ENCODE assay signal across 8 cellular contexts in the genomic region with DNA sequence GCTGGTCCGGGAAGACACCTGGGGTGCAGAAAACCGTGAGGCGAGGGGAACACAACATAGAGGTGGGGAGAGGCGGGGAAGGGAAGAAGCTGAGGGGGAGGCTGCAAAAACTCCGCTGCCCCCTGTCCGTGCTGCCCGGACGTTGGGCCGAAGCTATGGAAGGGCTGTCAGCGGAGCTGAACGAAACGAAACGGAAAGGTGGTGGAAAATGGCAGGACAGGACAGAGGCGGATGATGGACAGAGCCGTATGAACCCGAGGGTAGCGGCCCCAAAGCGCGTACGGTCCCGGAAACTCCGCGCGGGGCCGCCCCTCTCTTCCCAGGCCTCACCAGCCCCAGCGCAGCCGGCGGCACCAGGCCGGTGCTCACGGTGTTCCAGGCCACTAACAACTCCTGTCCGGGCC. TPM values are rescaled to one million over a fixed set of nuclear protein-coding genes. Genes with fewer than 3 reads are reported as not detected.
A peak's percentile ranks its signal among the peaks of the same experiment; 100 is the strongest.
DNase-seq lines count a peak whose midpoint lies in the region; ATAC-seq and TF ChIP-seq lines count a peak whose summit lies in the region.

No MANE protein-coding gene starts in this region.

- BruUV-seq in Calu3 (replicated peaks; lab: Mats Ljungman, UMichigan) (no TSS peak), PC-3 (replicated peaks; lab: Mats Ljungman, UMichigan) (TSS peak; percentile 74)

- intact Hi-C loops in Calu3 (cut with micrococcal nuclease; ENCODE audit: unreplicated experiment): no loop called here
- intact Hi-C loops in PC-3 (cut with micrococcal nuclease): loop anchor here (2.0 to 5.0 kb wide), 2 partner anchors 37 to 39 kb away; a partner anchor contains a TSS

- H3F3A ChIP-seq in PC-3 (ENCODE audit: low read length, unreplicated experiment): no peaks in the 10 kb centered on the region

- H3K4me3 ChIP-seq in PC-3 (ENCODE audit: low read length): peak overlapping the region; percentile 99
- peak overlapping the region; percentile 97 for H3K4me3 ChIP-seq in osteoblast (ENCODE audit: insufficient read depth, low read length)

- POLR2A ChIA-PET in PC-3 (lab: Charles Lee; ENCODE audit: unreplicated experiment): no interaction called here

- H3K9me3 Mint-ChIP-seq in Calu3 (ENCODE audit: low read depth, unreplicated experiment): no peaks in the 10 kb centered on the region

- peak overlapping the region; percentile 91 for H3K27ac Mint-ChIP-seq in Calu3 (ENCODE audit: unreplicated experiment)

- H3K36me3 Mint-ChIP-seq in Calu3 (ENCODE audit: insufficient read depth, unreplicated experiment): peaks cover 49% of the 10 kb centered on the region

- CTCF ChIA-PET in Calu3 (lab: Charles Lee): interaction anchor here (1.3 to 1.5 kb wide), 2 partner anchors 39 to 48 kb away, joined by 5 to 11 read pairs; a partner anchor contains a TSS
- CTCF ChIA-PET in PC-3 (lab: Charles Lee): no interaction called here

- no peaks in the 10 kb centered on the region for H3K27me3 ChIP-seq in PC-3 (ENCODE audit: low read length)
- H3K27me3 ChIP-seq in osteoblast (ENCODE audit: insufficient read depth, low read length): no peaks in the 10 kb centered on the region

- peak overlapping the region; percentile 98 for H3K4me3 Mint-ChIP-seq in Calu3 (ENCODE audit: low read depth, unreplicated experiment)

- H3K4me1 ChIP-seq in PC-3 (ENCODE audit: insufficient read depth, low read length): peaks cover 25% of the 10 kb centered on the region
- H3K4me1 ChIP-seq in osteoblast (ENCODE audit: insufficient read depth, low read length): peaks cover 23% of the 10 kb centered on the region

- H3K9ac ChIP-seq in PC-3 (ENCODE audit: low read length): peak overlapping the region; percentile 93

- peaks cover 10% of the 10 kb centered on the region for H3K4me1 Mint-ChIP-seq in Calu3 (ENCODE audit: low read depth, unreplicated experiment)

- peak overlapping the region; percentile 96 for H3K4me2 ChIP-seq in PC-3 (ENCODE audit: low read length)
- peak overlapping the region; percentile 93 for H3K4me2 ChIP-seq in osteoblast (ENCODE audit: insufficient read depth, low read length)

- no peaks in the 10 kb centered on the region for H3K9me3 ChIP-seq in PC-3 (ENCODE audit: low read length)
- H3K9me3 ChIP-seq in osteoblast (ENCODE audit: low read depth, low read length): no peaks in the 10 kb centered on the region

- H2AFZ ChIP-seq in PC-3 (ENCODE audit: low read length): peak overlapping the region; percentile 86
- peak overlapping the region; percentile 94 for H2AFZ ChIP-seq in osteoblast (ENCODE audit: low read length)

- H3K9me2 ChIP-seq in PC-3 (replicated peaks; ENCODE audit: low read length): no peaks in the 10 kb centered on the region

- H3K79me2 ChIP-seq in PC-3 (ENCODE audit: low read length): peaks cover 40% of the 10 kb centered on the region
- peaks cover 65% of the 10 kb centered on the region for H3K79me2 ChIP-seq in osteoblast (ENCODE audit: insufficient read depth, low read length)

- H3K27ac ChIP-seq in PC-3 (ENCODE audit: low read length) (peak overlapping the region; percentile 92; the same call in 1 of the 2 replicates), epithelial cell of prostate (peak overlapping the region; percentile 96), osteoblast (ENCODE audit: low read depth, low read length) (peak overlapping the region; percentile 88)

- peak; percentile 2; the same call in 1 of the 2 replicates for ATAC-seq in PC-3

- TF ChIP-seq CTCF in Calu3 (IDR thresholded peaks at IDR 0.05; ENCODE audit: unreplicated experiment) (no peak), PC-3 (conservative IDR thresholded peaks at IDR 0.05; ENCODE audit: low read depth, low read length) (no peak), osteoblast (IDR thresholded peaks at IDR 0.05; ENCODE audit: extremely low read depth, low read depth, low read length) (no peak)

- H3K27me3 Mint-ChIP-seq in Calu3 (ENCODE audit: unreplicated experiment): no peaks in the 10 kb centered on the region

- H3K36me3 ChIP-seq in PC-3 (ENCODE audit: low read depth, low read length): no peaks in the 10 kb centered on the region
- peaks cover 30% of the 10 kb centered on the region for H3K36me3 ChIP-seq in osteoblast (ENCODE audit: insufficient read depth, low read length)

- peaks cover 11% of the 10 kb centered on the region for H4K20me1 ChIP-seq in PC-3 (ENCODE audit: low read length)
- peaks cover 26% of the 10 kb centered on the region for H4K20me1 ChIP-seq in osteoblast (ENCODE audit: insufficient read depth, low read length)

- DNase-seq in Calu3 (no peak), PC-3 (no peak), epithelial cell of prostate (ENCODE audit: low read depth, low spot score) (no peak), osteoblast (ENCODE audit: insufficient read length, low spot score, missing footprints) (no peak), EL (no peak), hippocampal formation (lab: John Stamatoyannopoulos, UW) (no peak), NOMO-1 (lab: John Stamatoyannopoulos, UW; ENCODE audit: unreplicated experiment in 2 of 2) (no peak), NK-92 (lab: John Stamatoyannopoulos, UW; ENCODE audit: unreplicated experiment) (no peak)

RNA-seq across cellular contexts. Expression of a gene that starts 0.3 kb away (rescaled TPM):
- total RNA-seq in Calu3 (2022) (49.4 and 51.4 TPM in 2 replicates), PC-3 (2014; rRNA removed) (21.6 and 30.2 TPM in 2 replicates), osteoblast (26.2 and 32.9 TPM in 2 replicates)

RNA-seq across cellular contexts. Expression of a gene that starts 0.4 kb away (rescaled TPM):
- total RNA-seq in Calu3 (2022): 41.9 and 44.1 TPM in 2 replicates
- 123 and 148 TPM in 2 replicates for total RNA-seq in PC-3 (2014; rRNA removed)
- 52.5 and 59.7 TPM in 2 replicates for total RNA-seq in osteoblast

RNA-seq across cellular contexts. Expression of a gene that starts 12.5 kb away (rescaled TPM):
- total RNA-seq in Calu3 (2022): 18.3 and 20.3 TPM in 2 replicates
- 11.3 and 14.7 TPM in 2 replicates for total RNA-seq in PC-3 (2014; rRNA removed)
- 9.7 and 10.5 TPM in 2 replicates for total RNA-seq in osteoblast

RNA-seq across cellular contexts. Expression of a gene that starts 16.2 kb away (rescaled TPM):
- total RNA-seq in Calu3 (2022) (not detected in 2 replicates), PC-3 (2014; rRNA removed) (not detected in 2 replicates), osteoblast (not detected in 2 replicates)

RNA-seq across cellular contexts. Expression of a gene that starts 17.4 kb away (rescaled TPM):
- 25.4 and 28.8 TPM in 2 replicates for total RNA-seq in Calu3 (2022)
- total RNA-seq in PC-3 (2014; rRNA removed): 31.3 and 36.4 TPM in 2 replicates
- total RNA-seq in osteoblast: 35.4 and 36.9 TPM in 2 replicates
